ENCODE assay signal across 20 cellular contexts in the genomic region with DNA sequence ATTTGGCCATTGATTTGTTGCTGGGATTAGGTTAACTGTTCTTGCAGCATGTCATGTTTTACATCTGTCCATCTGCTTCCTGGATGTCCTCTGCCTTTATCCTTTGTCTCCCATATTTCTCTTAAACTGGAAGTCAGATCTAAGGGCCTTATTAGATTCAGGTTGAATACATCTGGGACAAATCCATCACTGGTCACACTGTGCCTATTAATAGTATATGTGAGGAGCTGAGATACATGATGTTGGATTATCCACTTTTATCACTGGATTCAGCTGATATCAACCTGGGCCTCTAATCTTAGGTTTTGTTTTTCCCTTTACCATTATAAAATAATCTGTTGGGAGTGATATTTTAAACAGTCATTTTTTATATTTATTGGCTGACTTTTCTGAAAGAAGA. TPM values are rescaled to one million over a fixed set of nuclear protein-coding genes. Genes with fewer than 3 reads are reported as not detected.
"Had no signal": no experiment of that assay in that cellular context is flagged by ENCODE, and none has a peak within 500 bp of the region (broad histone marks: within the 10 kb centered on the region; RNA-seq: fewer than 3 reads in every experiment).

No MANE protein-coding gene starts in this region.

- H3K4me1 ChIP-seq: right lobe of liver, spleen had no signal

- H3K4me3 Mint-ChIP-seq: activated CD4-positive, alpha-beta T cell treated with anti-CD3 and anti-CD28 coated beads for 36 hours; activated naive CD4-positive, alpha-beta T cell treated with anti-CD3 and anti-CD28 coated beads for 36 hours; effector memory CD8-positive, alpha-beta T cell; memory B cell; naive thymus-derived CD4-positive, alpha-beta T cell; stimulated activated naive B cell treated with anti-CD40 and anti-IgM and Interleukin-4, amounts not matched to agents 10 μg/mL and 1 μg/mL and 100 μg/mL, for 72 hours; T-helper 2 cell treated with Interferon-gamma antibody and Interleukin-4, amounts not matched to agents 5 μg/mL and 100 μg/mL, for 36 hours; WTC11 had no signal

- H3K27ac ChIP-seq: right lobe of liver, SK-N-MC, spleen had no signal

- H3K27me3 Mint-ChIP-seq: activated CD4-positive, alpha-beta T cell treated with anti-CD3 and anti-CD28 coated beads for 36 hours; effector memory CD8-positive, alpha-beta T cell; memory B cell; naive thymus-derived CD4-positive, alpha-beta T cell; stimulated activated naive B cell treated with anti-CD40 and anti-IgM and Interleukin-4, amounts not matched to agents 10 μg/mL and 1 μg/mL and 100 μg/mL, for 72 hours had no signal

- H3K4me1 Mint-ChIP-seq: WTC11 had no signal

- ATAC-seq: activated CD4-positive, alpha-beta T cell treated with anti-CD3 and anti-CD28 coated beads for 36 hours; effector memory CD8-positive, alpha-beta T cell; mucosa of descending colon; naive thymus-derived CD4-positive, alpha-beta T cell; right lobe of liver; stimulated activated naive B cell treated with anti-CD40 and anti-IgM and Interleukin-4, amounts not matched to agents 10 μg/mL and 1 μg/mL and 100 μg/mL, for 72 hours; WTC11 had no signal

- H3K27me3 ChIP-seq: right lobe of liver, spleen had no signal

- H3K9me3 ChIP-seq: mucosa of descending colon, right lobe of liver, spleen had no signal

- H3K9me3 Mint-ChIP-seq: activated naive CD4-positive, alpha-beta T cell treated with anti-CD3 and anti-CD28 coated beads for 36 hours; activated T-helper 2 cell treated with anti-CD3 and anti-CD28 coated beads, Interferon-gamma antibody, Interleukin-2, Interleukin-4, amounts not matched to agents 10 μg/mL and 5 μg/mL and 100 μg/mL, durations not matched to agents 14 hours and 24 hours and 36 hours; effector memory CD8-positive, alpha-beta T cell; memory B cell; naive thymus-derived CD4-positive, alpha-beta T cell; stimulated activated naive B cell treated with anti-CD40 and anti-IgM and Interleukin-4, amounts not matched to agents 10 μg/mL and 1 μg/mL and 100 μg/mL, for 72 hours; T-helper 2 cell treated with Interferon-gamma antibody and Interleukin-4, amounts not matched to agents 5 μg/mL and 100 μg/mL, for 36 hours; WTC11 had no signal

- H3K27ac Mint-ChIP-seq: activated CD4-positive, alpha-beta T cell treated with anti-CD3 and anti-CD28 coated beads for 36 hours; activated naive CD4-positive, alpha-beta T cell treated with anti-CD3 and anti-CD28 coated beads for 36 hours; activated T-helper 2 cell treated with anti-CD3 and anti-CD28 coated beads, Interferon-gamma antibody, Interleukin-2, Interleukin-4, amounts not matched to agents 10 μg/mL and 5 μg/mL and 100 μg/mL, durations not matched to agents 14 hours and 24 hours and 36 hours; memory B cell; stimulated activated naive B cell treated with anti-CD40 and anti-IgM and Interleukin-4, amounts not matched to agents 10 μg/mL and 1 μg/mL and 100 μg/mL, for 72 hours; T-helper 2 cell treated with Interferon-gamma antibody and Interleukin-4, amounts not matched to agents 5 μg/mL and 100 μg/mL, for 36 hours; WTC11 had no signal

- DNase-seq: activated CD4-positive, alpha-beta T cell treated with anti-CD3 and anti-CD28 coated beads for 36 hours; activated CD4-positive, alpha-beta T cell treated with anti-CD3 and anti-CD28 coated beads, Interleukin-2, amount 50 U/mL, for 48 hours; activated naive CD4-positive, alpha-beta T cell treated with anti-CD3 and anti-CD28 coated beads for 36 hours; aorta; dermis blood vessel endothelial cell; effector memory CD8-positive, alpha-beta T cell; mucosa of descending colon; naive thymus-derived CD4-positive, alpha-beta T cell; right lobe of liver; SHP77; spleen; stimulated activated CD4-positive, alpha-beta T cell treated with anti-CD3 and anti-CD28 coated beads, Interleukin-4, amount 100 ng/mL, for 4 hours; stimulated activated naive B cell treated with anti-CD40 and anti-IgM and Interleukin-4, amounts not matched to agents 10 μg/mL and 1 μg/mL and 100 μg/mL, for 72 hours; trophoblast cell had no signal

- H3K4me3 ChIP-seq: mucosa of descending colon, right lobe of liver, SK-N-MC, spleen had no signal

RNA-seq across cellular contexts. Expression of a gene that starts 41.8 kb away (rescaled TPM):
- total RNA-seq: activated naive CD4-positive, alpha-beta T cell treated with anti-CD3 and anti-CD28 coated beads for 36 hours; mucosa of descending colon; osteocyte; WTC11 had no signal
